In the genomic region with DNA sequence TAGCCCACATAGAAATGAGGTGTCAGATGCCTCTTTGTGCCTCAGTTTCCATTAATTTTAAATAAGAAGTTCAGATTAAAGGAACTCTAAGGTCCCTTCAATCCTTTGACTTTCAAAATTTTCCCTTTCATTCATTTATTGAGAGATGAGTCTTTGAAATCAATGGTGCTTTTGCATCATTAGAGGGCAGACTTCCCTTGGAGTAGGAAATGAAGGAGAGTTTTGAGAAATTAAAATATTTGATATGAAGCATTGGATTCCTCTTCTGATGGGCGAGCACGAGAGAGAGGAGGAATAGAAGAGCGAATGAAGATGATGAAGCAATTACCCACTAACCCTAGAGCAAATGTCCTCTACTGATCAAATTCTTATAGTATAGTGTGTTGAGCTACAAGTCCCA, we compare ENCODE assay signal across 12 cellular contexts.
DNase-seq lines count a peak whose midpoint lies in the region; ATAC-seq, FAIRE-seq and TF ChIP-seq lines count a peak whose summit lies in the region.
"Had no signal": no experiment of that assay in that cellular context is flagged by ENCODE, and none has a peak within 500 bp of the region (broad histone marks: within the 10 kb centered on the region; RNA-seq: fewer than 3 reads in every experiment).

No MANE protein-coding gene starts in this region.

- H3K27ac ChIP-seq in HepG2 (ENCODE audit: extremely low read length, insufficient read depth, low read length) (no peak overlapping the region), right lobe of liver (no peak overlapping the region), foreskin keratinocyte (no peak overlapping the region)

- no peaks in the 10 kb centered on the region for H4K20me1 ChIP-seq in HepG2 (ENCODE audit: insufficient read depth, low read length)

- H3K36me3 Mint-ChIP-seq in activated CD8-positive, alpha-beta T cell treated with anti-CD3 and anti-CD28 coated beads, Interleukin-2, amount 10 ng/mL, durations not matched to agents 7 days and 5 days (ENCODE audit: low read depth) = no peaks in the 10 kb centered on the region
- H3K36me3 Mint-ChIP-seq: brain had no signal

- WGBS in HepG2 (ENCODE audit: low lambda C conversion rate) = 33% methylated on average over 3 of the region's 3 CpGs
- 77% methylated on average over 3 of the region's 3 CpGs for WGBS in right lobe of liver (ENCODE audit: insufficient coverage, low coverage, low lambda C conversion rate, missing lambda C conversion rate)

- no peaks in the 10 kb centered on the region for H3K36me3 ChIP-seq in HepG2 (replicated peaks in 1 of 2; ENCODE audit: control insufficient read depth in 1 of 2, insufficient read depth in 2 of 2, low read length in 2 of 2)
- no peaks in the 10 kb centered on the region for H3K36me3 ChIP-seq in right lobe of liver

- TF ChIP-seq EP300 in HepG2 (IDR thresholded peaks at IDR 0.05; ENCODE audit: low read depth in 2 of 2, low read length in 2 of 2) (no peak), HepG2 (CRISPR knock-in tag; IDR thresholded peaks at IDR 0.05; ENCODE audit: borderline replicate concordance) (no peak)

- H3K4me1 Mint-ChIP-seq in activated CD8-positive, alpha-beta T cell treated with anti-CD3 and anti-CD28 coated beads, Interleukin-2, amount 10 ng/mL, durations not matched to agents 7 days and 5 days (ENCODE audit: low read depth) = no peaks in the 10 kb centered on the region
- H3K4me1 Mint-ChIP-seq: activated B cell treated with CpG ODN at 0.5 μM for 24 hours, brain had no signal

- H3K4me1 ChIP-seq in HepG2 (ENCODE audit: insufficient read depth, low read length) (peaks cover 8% of the 10 kb centered on the region; the same call in 1 of the 2 replicates), right lobe of liver (no peaks in the 10 kb centered on the region), foreskin keratinocyte (no peaks in the 10 kb centered on the region)

- H3K9me3 ChIP-seq in HepG2 (ENCODE audit: low read length) = no peaks in the 10 kb centered on the region
- H3K9me3 ChIP-seq in right lobe of liver = no peaks in the 10 kb centered on the region

- CTCF ChIA-PET in HepG2 (lab: Yijun Ruan, JAX; ENCODE audit: low intra/inter-chr PET ratio, low total read pairs) = no interaction called here
- CTCF ChIA-PET in activated CD8-positive, alpha-beta T cell treated with anti-CD3 and anti-CD28 coated beads, Interleukin-2, amount 10 ng/mL, durations not matched to agents 7 days and 5 days (lab: Charles Lee) = no interaction called here

- TF ChIP-seq POLR2A in HepG2 (IDR thresholded peaks at IDR 0.05; ENCODE audit: insufficient read depth in 1 of 2, low read depth in 2 of 2, low read length in 2 of 2) = no peak
- TF ChIP-seq POLR2A in right lobe of liver (IDR thresholded peaks at IDR 0.05) = no peak

- H3K27me3 ChIP-seq in HepG2 (ENCODE audit: control insufficient read depth in 1 of 2, insufficient read depth in 2 of 2, low read length in 2 of 2) = no peaks in the 10 kb centered on the region
- H3K27me3 ChIP-seq in right lobe of liver = no peaks in the 10 kb centered on the region
- no peaks in the 10 kb centered on the region for H3K27me3 ChIP-seq in foreskin keratinocyte

- H3K4me3 Mint-ChIP-seq in activated CD8-positive, alpha-beta T cell treated with anti-CD3 and anti-CD28 coated beads, Interleukin-2, amount 10 ng/mL, durations not matched to agents 7 days and 5 days = no peak overlapping the region
- H3K4me3 Mint-ChIP-seq: activated B cell treated with CpG ODN at 0.5 μM for 24 hours, brain had no signal

- H3K27me3 Mint-ChIP-seq in activated CD8-positive, alpha-beta T cell treated with anti-CD3 and anti-CD28 coated beads, Interleukin-2, amount 10 ng/mL, durations not matched to agents 7 days and 5 days (ENCODE audit: low read depth) = no peaks in the 10 kb centered on the region

- no peaks in the 10 kb centered on the region for H3K79me2 ChIP-seq in HepG2 (ENCODE audit: insufficient read depth, low read length)

- in situ Hi-C loops in HepG2 (cut with HindIII; ENCODE audit: extremely low pct_ligation_motif_present, low pct_unique_long_range_greater_than_20kb) = no loop called here
- in situ Hi-C loops in astrocyte of the spinal cord (cut with HindIII; ENCODE audit: low sequenced_read_pairs) = no loop called here

- DNase-seq in HepG2 (ENCODE audit: low spot score) (no peak), right lobe of liver (no peak), astrocyte of the spinal cord (ENCODE audit: low read depth, low spot score) (no peak), foreskin keratinocyte (no peak)
- no peak for DNase-seq in activated CD8-positive, alpha-beta T cell treated with anti-CD3 and anti-CD28 coated beads, Interleukin-2, amount 10 ng/mL, durations not matched to agents 7 days and 5 days
- DNase-seq: activated B cell treated with CpG ODN at 0.5 μM for 24 hours, NCI-H82 had no signal

- intact Hi-C loops in HepG2 (cut with micrococcal nuclease; ENCODE audit: unreplicated experiment) = no loop called here
- intact Hi-C loops in right lobe of liver (cut with DNase I) = no loop called here

- no peak overlapping the region for H2AFZ ChIP-seq in HepG2 (ENCODE audit: low read length)

- H3K27ac Mint-ChIP-seq in activated CD8-positive, alpha-beta T cell treated with anti-CD3 and anti-CD28 coated beads, Interleukin-2, amount 10 ng/mL, durations not matched to agents 7 days and 5 days = no peak overlapping the region
- H3K27ac Mint-ChIP-seq: activated B cell treated with CpG ODN at 0.5 μM for 24 hours had no signal

- no peaks in the 10 kb centered on the region for H3K9me3 Mint-ChIP-seq in activated CD8-positive, alpha-beta T cell treated with anti-CD3 and anti-CD28 coated beads, Interleukin-2, amount 10 ng/mL, durations not matched to agents 7 days and 5 days (ENCODE audit: insufficient read depth)
- H3K9me3 Mint-ChIP-seq: activated B cell treated with CpG ODN at 0.5 μM for 24 hours had no signal

- no peak for FAIRE-seq in HepG2 (lab: Jason Lieb, UNC)
- FAIRE-seq: D721Med had no signal

- POLR2A ChIA-PET in HepG2 (lab: Yijun Ruan, JAX) = no interaction called here
- POLR2A ChIA-PET in activated CD8-positive, alpha-beta T cell treated with anti-CD3 and anti-CD28 coated beads, Interleukin-2, amount 10 ng/mL, durations not matched to agents 7 days and 5 days (lab: Charles Lee) = no interaction called here

- ATAC-seq in HepG2 = no peak
- no peak for ATAC-seq in right lobe of liver
- no peak for ATAC-seq in foreskin keratinocyte
- no peak for ATAC-seq in HG03159 (IDR thresholded peaks at IDR 0.05; ENCODE audit: unreplicated experiment)
- no peak for ATAC-seq in HG02588 (IDR thresholded peaks at IDR 0.05; ENCODE audit: unreplicated experiment)
- ATAC-seq in GM18517 (IDR thresholded peaks at IDR 0.05; ENCODE audit: unreplicated experiment) = no peak
- no peak for ATAC-seq in activated CD8-positive, alpha-beta T cell treated with anti-CD3 and anti-CD28 coated beads, Interleukin-2, amount 10 ng/mL, durations not matched to agents 7 days and 5 days

- no peak for TF ChIP-seq RAD21 in HepG2 (CRISPR knock-in tag; IDR thresholded peaks at IDR 0.05)

- H3K9ac ChIP-seq in HepG2 (ENCODE audit: insufficient read depth, low read depth, low read length) = no peak overlapping the region

- H3K4me3 ChIP-seq in HepG2 (replicated peaks in 1 of 3; ENCODE audit: insufficient read depth in 1 of 3, low read depth in 2 of 3, low read length in 3 of 3) (no peak overlapping the region), right lobe of liver (no peak overlapping the region), astrocyte of the spinal cord (ENCODE audit: low read depth, low read length) (no peak overlapping the region)

- no TSS peak for BruUV-seq in HepG2 (replicated peaks; lab: Mats Ljungman, UMichigan)

- no peak overlapping the region for H3K4me2 ChIP-seq in HepG2 (ENCODE audit: low read depth, low read length)

- TF ChIP-seq CTCF in HepG2 (CRISPR knock-in tag; IDR thresholded peaks at IDR 0.05) = no peak
- TF ChIP-seq CTCF in right lobe of liver (IDR thresholded peaks at IDR 0.05) = peak in 1 of 4 donors; percentile 12
- peak; percentile 19 for TF ChIP-seq CTCF in astrocyte of the spinal cord (IDR thresholded peaks at IDR 0.05; ENCODE audit: low read depth, low read length)
- TF ChIP-seq CTCF in foreskin keratinocyte (conservative IDR thresholded peaks at IDR 0.05) = peak; percentile 62

TF ChIP-seq in HepG2, 621 proteins besides CTCF, POLR2A, EP300 and RAD21:
- TF ChIP-seq CHD4 (IDR thresholded peaks at IDR 0.05; ENCODE audit: borderline replicate concordance, low read length) (no peak), ZNF512 (CRISPR knock-in tag; IDR thresholded peaks at IDR 0.05) (no peak), TEAD2 (CRISPR knock-in tag; IDR thresholded peaks at IDR 0.05) (no peak), NONO (IDR thresholded peaks at IDR 0.05) (no peak), NONO (CRISPR knock-in tag; conservative IDR thresholded peaks at IDR 0.05) (no peak), STAG1 (CRISPR knock-in tag; IDR thresholded peaks at IDR 0.05) (peak; percentile 8; the same call in 1 of the 2 replicates), ZNF629 (CRISPR knock-in tag; conservative IDR thresholded peaks at IDR 0.05) (no peak), RBM22 (optimal IDR thresholded peaks at IDR 0.05; ENCODE audit: low read length) (no peak), ZNF616 (CRISPR knock-in tag; IDR thresholded peaks at IDR 0.05; ENCODE audit: low read depth) (no peak), NFE2 (CRISPR knock-in tag; IDR thresholded peaks at IDR 0.05) (no peak)
